19 cellular contexts compared by ENCODE assay signal in genomic region chr7:92643821-92644220, GRCh38. TPM values are rescaled to one million over a fixed set of nuclear protein-coding genes. Genes with fewer than 3 reads are reported as not detected.
DNase-seq lines count a peak whose midpoint lies in the region; ATAC-seq and TF ChIP-seq lines count a peak whose summit lies in the region.
"Had no signal": no experiment of that assay in that cellular context is flagged by ENCODE, and none has a peak within 500 bp of the region (broad histone marks: within the 10 kb centered on the region; RNA-seq: fewer than 3 reads in every experiment).

No MANE protein-coding gene starts in this region.

- no peak overlapping the region for H4K91ac ChIP-seq in IMR-90 (ENCODE audit: insufficient read depth, low read depth, low read length)

- peaks cover 13% of the 10 kb centered on the region for H3K9me1 ChIP-seq in IMR-90 (ENCODE audit: insufficient read depth, low read length)

- no peak overlapping the region for H2AK9ac ChIP-seq in IMR-90 (replicated peaks; ENCODE audit: low read depth, low read length, poor library complexity)

- H2BK20ac ChIP-seq in IMR-90 (ENCODE audit: low read depth, low read length) = no peak overlapping the region

- no peak overlapping the region for H3K56ac ChIP-seq in IMR-90 (ENCODE audit: extremely low read depth, insufficient read depth, low read length)

- ATAC-seq in IMR-90 (ENCODE audit: low read depth) = no peak
- ATAC-seq in natural killer cell treated with Interleukin-12 subunit alpha and Interleukin-12 subunit beta and Interleukin-15 and Interleukin-18, amount 100 ng/mL, for 72 hours = no peak
- ATAC-seq: left lung had no signal

- peak overlapping the region; percentile 60 for H3K27ac Mint-ChIP-seq in T-helper 2 cell treated with Interferon-gamma antibody and Interleukin-4, amounts not matched to agents 5 μg/mL and 100 μg/mL, for 36 hours
- H3K27ac Mint-ChIP-seq in activated naive CD8-positive, alpha-beta T cell treated with anti-CD3 and anti-CD28 coated beads for 36 hours = peak overlapping the region; percentile 96
- H3K27ac Mint-ChIP-seq in natural killer cell treated with Interleukin-12 subunit alpha and Interleukin-12 subunit beta and Interleukin-15 and Interleukin-18, amount 100 ng/mL, for 72 hours = peak overlapping the region; percentile 99 to 100

- DNase-seq in T-helper 2 cell treated with Interferon-gamma antibody and Interleukin-4, amounts not matched to agents 5 μg/mL and 100 μg/mL, for 36 hours (ENCODE audit: low spot score) = no peak
- no peak for DNase-seq in T-helper 2 cell
- DNase-seq in IMR-90 = no peak
- no peak for DNase-seq in activated naive CD8-positive, alpha-beta T cell treated with anti-CD3 and anti-CD28 coated beads for 36 hours
- no peak for DNase-seq in natural killer cell treated with Interleukin-12 subunit alpha and Interleukin-12 subunit beta and Interleukin-15 and Interleukin-18, amount 100 ng/mL, for 72 hours (ENCODE audit: low spot score)
- no peak for DNase-seq in H4 (ENCODE audit: low spot score)
- DNase-seq in cerebellum (ENCODE audit: low spot score) = no peak
- DNase-seq in putamen (ENCODE audit: low spot score) = no peak
- DNase-seq: 8988T; adrenal gland; left lung; NCI-H2081; NCI-H510A treated with DMSO at 0.1 percent for 48 hours; stimulated activated CD4-positive, alpha-beta T cell treated with anti-CD3 and anti-CD28 coated beads, Interleukin-4, amount 100 ng/mL, for 1 hour; stimulated activated CD8-positive, alpha-beta memory T cell treated with anti-CD3 and anti-CD28 coated beads, Interleukin-4, amount 100 ng/mL, for 48 hours; tibial artery had no signal

- H3K27me3 Mint-ChIP-seq in T-helper 2 cell treated with Interferon-gamma antibody and Interleukin-4, amounts not matched to agents 5 μg/mL and 100 μg/mL, for 36 hours (ENCODE audit: low read depth) = no peaks in the 10 kb centered on the region
- H3K27me3 Mint-ChIP-seq in activated naive CD8-positive, alpha-beta T cell treated with anti-CD3 and anti-CD28 coated beads for 36 hours = no peaks in the 10 kb centered on the region
- no peaks in the 10 kb centered on the region for H3K27me3 Mint-ChIP-seq in natural killer cell treated with Interleukin-12 subunit alpha and Interleukin-12 subunit beta and Interleukin-15 and Interleukin-18, amount 100 ng/mL, for 72 hours
- H3K27me3 Mint-ChIP-seq: central memory CD8-positive, alpha-beta T cell; IgD-negative memory B cell had no signal

- H2BK120ac ChIP-seq in IMR-90 (ENCODE audit: low read depth, low read length) = no peak overlapping the region

- H3K4me3 Mint-ChIP-seq in T-helper 2 cell treated with Interferon-gamma antibody and Interleukin-4, amounts not matched to agents 5 μg/mL and 100 μg/mL, for 36 hours = no peak overlapping the region
- no peak overlapping the region for H3K4me3 Mint-ChIP-seq in activated naive CD8-positive, alpha-beta T cell treated with anti-CD3 and anti-CD28 coated beads for 36 hours
- H3K4me3 Mint-ChIP-seq in natural killer cell treated with Interleukin-12 subunit alpha and Interleukin-12 subunit beta and Interleukin-15 and Interleukin-18, amount 100 ng/mL, for 72 hours = peak overlapping the region; percentile 81
- H3K4me3 Mint-ChIP-seq: central memory CD8-positive, alpha-beta T cell had no signal

- H3K27me3 ChIP-seq in IMR-90 (ENCODE audit: control insufficient read depth, insufficient read depth, low read length) = no peaks in the 10 kb centered on the region
- H3K27me3 ChIP-seq: adrenal gland, left lung, SJSA1, tibial artery had no signal

- dilution Hi-C loops in IMR-90 (cut with HindIII; ENCODE audit: low sequenced_read_pairs, unreplicated experiment) = no loop called here

- H3K14ac ChIP-seq in IMR-90 (replicated peaks; ENCODE audit: low read depth, low read length) = no peak overlapping the region

- no peak overlapping the region for H3K4ac ChIP-seq in IMR-90 (ENCODE audit: low read depth, low read length)

- POLR2A ChIA-PET in IMR-90 (lab: Charles Lee; ENCODE audit: unreplicated experiment) = no interaction called here

- WGBS in IMR-90 (ENCODE audit: extremely low coverage in 2 of 2, insufficient read length in 1 of 2), 2 experiments = no CpG with 5 or more reads among the region's 2 CpGs

- H2AFZ ChIP-seq in IMR-90 (replicated peaks; ENCODE audit: low read length, poor library complexity) = no peak overlapping the region

- no peaks in the 10 kb centered on the region for H3K9me3 ChIP-seq in IMR-90 (ENCODE audit: control insufficient read depth, insufficient read depth, low read length)
- H3K9me3 ChIP-seq: adrenal gland, left lung, SJSA1, tibial artery had no signal

- peaks cover 31% of the 10 kb centered on the region for H3K36me3 Mint-ChIP-seq in T-helper 2 cell treated with Interferon-gamma antibody and Interleukin-4, amounts not matched to agents 5 μg/mL and 100 μg/mL, for 36 hours (ENCODE audit: low read depth)
- H3K36me3 Mint-ChIP-seq in activated naive CD8-positive, alpha-beta T cell treated with anti-CD3 and anti-CD28 coated beads for 36 hours = peaks cover 66% of the 10 kb centered on the region
- H3K36me3 Mint-ChIP-seq in natural killer cell treated with Interleukin-12 subunit alpha and Interleukin-12 subunit beta and Interleukin-15 and Interleukin-18, amount 100 ng/mL, for 72 hours = peaks cover 37% of the 10 kb centered on the region

- peaks cover 6% of the 10 kb centered on the region for H3K36me3 ChIP-seq in IMR-90 (ENCODE audit: control insufficient read depth, insufficient read depth, low read length)
- H3K36me3 ChIP-seq: adrenal gland, left lung, tibial artery had no signal

- peaks cover 16% of the 10 kb centered on the region for H3K4me1 ChIP-seq in IMR-90 (ENCODE audit: control insufficient read depth, insufficient read depth, low read length)

- no peak for TF ChIP-seq POLR2A in IMR-90 (IDR thresholded peaks at IDR 0.05; ENCODE audit: low read depth, low read length)

- intact Hi-C loops in IMR-90 (cut with micrococcal nuclease) = loop anchor here (10.0 kb wide), 1 partner anchor 261 kb away; no protein-coding TSS in a partner anchor

- no peak overlapping the region for H4K8ac ChIP-seq in IMR-90 (ENCODE audit: low read depth in 2 of 2, low read length in 2 of 2)

- H4K5ac ChIP-seq in IMR-90 (ENCODE audit: low read depth, low read length) = 0 out of 2 replicates have a peak overlapping the region, but pooled peaks have one; percentile 41

- H4K20me1 ChIP-seq in IMR-90 (ENCODE audit: insufficient read depth, low read length) = peaks cover 32% of the 10 kb centered on the region; the same call in 1 of the 2 replicates

- H3K4me1 Mint-ChIP-seq in T-helper 2 cell treated with Interferon-gamma antibody and Interleukin-4, amounts not matched to agents 5 μg/mL and 100 μg/mL, for 36 hours (ENCODE audit: low read depth) = peaks cover 88% of the 10 kb centered on the region
- peaks cover 92% of the 10 kb centered on the region for H3K4me1 Mint-ChIP-seq in activated naive CD8-positive, alpha-beta T cell treated with anti-CD3 and anti-CD28 coated beads for 36 hours
- H3K4me1 Mint-ChIP-seq in natural killer cell treated with Interleukin-12 subunit alpha and Interleukin-12 subunit beta and Interleukin-15 and Interleukin-18, amount 100 ng/mL, for 72 hours (ENCODE audit: low read depth in 2 of 2) = peaks cover 80 to 98% of the 10 kb centered on the region in 2 donors

- CTCF ChIA-PET in IMR-90 (lab: Yijun Ruan, JAX) = no interaction called here

- in situ Hi-C loops in IMR-90 (cut with MboI; ENCODE audit: low sequenced_read_pairs) = no loop called here

- no peak overlapping the region for H3K23ac ChIP-seq in IMR-90 (ENCODE audit: low read depth, low read length)

- no peak overlapping the region for H3K4me3 ChIP-seq in IMR-90 (ENCODE audit: insufficient read depth, low read depth, low read length)
- H3K4me3 ChIP-seq: adrenal gland, left lung, SJSA1, tibial artery had no signal

- no peak for TF ChIP-seq CTCF in IMR-90 (conservative IDR thresholded peaks at IDR 0.05; ENCODE audit: low read depth, low read length)

- H2AK5ac ChIP-seq in IMR-90 (ENCODE audit: low read depth, low read length) = no peak overlapping the region

- no peak overlapping the region for H2BK15ac ChIP-seq in IMR-90 (ENCODE audit: low read depth, low read length)

- H3K27ac ChIP-seq in IMR-90 (ENCODE audit: insufficient read depth, low read length) = no peak overlapping the region
- H3K27ac ChIP-seq: SJSA1 had no signal

- no peak overlapping the region for H3K4me2 ChIP-seq in IMR-90 (ENCODE audit: low read depth, low read length)

- no TSS peak for BruUV-seq in IMR-90 (replicated peaks; lab: Mats Ljungman, UMichigan)

- H3K9me3 Mint-ChIP-seq in T-helper 2 cell treated with Interferon-gamma antibody and Interleukin-4, amounts not matched to agents 5 μg/mL and 100 μg/mL, for 36 hours = no peaks in the 10 kb centered on the region
- no peaks in the 10 kb centered on the region for H3K9me3 Mint-ChIP-seq in activated naive CD8-positive, alpha-beta T cell treated with anti-CD3 and anti-CD28 coated beads for 36 hours
- no peaks in the 10 kb centered on the region for H3K9me3 Mint-ChIP-seq in natural killer cell treated with Interleukin-12 subunit alpha and Interleukin-12 subunit beta and Interleukin-15 and Interleukin-18, amount 100 ng/mL, for 72 hours
- H3K9me3 Mint-ChIP-seq: central memory CD8-positive, alpha-beta T cell; IgD-negative memory B cell had no signal

- no peak overlapping the region for H3K9ac ChIP-seq in IMR-90 (ENCODE audit: low read depth, low read length)

- no peak for TF ChIP-seq RAD21 in IMR-90 (IDR thresholded peaks at IDR 0.05; ENCODE audit: low read length)

- peaks cover 32 to 87% of the 10 kb centered on the region in 2 experiments for H3K79me1 ChIP-seq in IMR-90 (ENCODE audit: low read depth in 1 of 2, low read length in 2 of 2)

- H3K18ac ChIP-seq in IMR-90 (ENCODE audit: low read depth, low read length) = no peak overlapping the region

- no peak overlapping the region for H2BK5ac ChIP-seq in IMR-90 (ENCODE audit: low read depth, low read length, poor library complexity, severe bottlenecking)

TF ChIP-seq in IMR-90, 13 proteins besides CTCF, POLR2A, EP300 and RAD21 (continues in another document):
- no peak for TF ChIP-seq MXI1 (IDR thresholded peaks at IDR 0.05; ENCODE audit: borderline replicate concordance, low read depth, low read length)
- TF ChIP-seq BHLHE40 (IDR thresholded peaks at IDR 0.05; ENCODE audit: low read depth, low read length) = no peak
- no peak for TF ChIP-seq RCOR1 (IDR thresholded peaks at IDR 0.05; ENCODE audit: insufficient replicate concordance, low read length)
- TF ChIP-seq MAZ (IDR thresholded peaks at IDR 0.05; ENCODE audit: borderline replicate concordance, low read depth, low read length) = no peak
- no peak for TF ChIP-seq SMC3 (IDR thresholded peaks at IDR 0.05; ENCODE audit: low read depth, low read length)

RNA-seq across cellular contexts. Expression of gene FAM133B, which starts 53.6 kb away (rescaled TPM):
- total RNA-seq in IMR-90 (2012; rRNA removed) (5.4 and 16.4 TPM in 2 replicates), cerebellum (39.9 TPM)
- polyA plus RNA-seq in IMR-90 (2012; rRNA removed) = 9.5 and 10.6 TPM in 2 replicates
- 1.3 and 2.1 TPM in 2 replicates for polyA plus RNA-seq in IMR-90 (2012; cell fraction: cytosol; rRNA removed)
- 2.5 and 20.4 TPM in 2 replicates for polyA plus RNA-seq in IMR-90 (2012; cell fraction: nucleus; rRNA removed; ENCODE audit: low replicate concordance)
- total RNA-seq in activated naive CD8-positive, alpha-beta T cell treated with anti-CD3 and anti-CD28 coated beads for 36 hours = 10 to 100 TPM; 32.1 to 36.3 TPM
- total RNA-seq in natural killer cell treated with Interleukin-12 subunit alpha and Interleukin-12 subunit beta and Interleukin-15 and Interleukin-18, amount 100 ng/mL, for 72 hours = 10 to 100 TPM; 31.1 to 62.6 TPM
- 18.9 and 23.9 TPM in 2 replicates for total RNA-seq in H4 (2014; rRNA removed; shearing (Covaris generic))
